1 cellular context compared by ENCODE assay signal in genomic region chr2:235577404-235578330, GRCh38.
TF ChIP-seq lines count a peak whose summit lies in the region.

No MANE protein-coding gene starts in this region.

TF ChIP-seq in HepG2, 621 proteins besides CTCF, POLR2A, EP300 and RAD21 (continued from another document and continues in another):
- TF ChIP-seq FOXP4 (CRISPR knock-in tag; IDR thresholded peaks at IDR 0.05) (peak; percentile 89), ZBTB7B (CRISPR knock-in tag; IDR thresholded peaks at IDR 0.05) (peak; percentile 77; the same call in 1 of the 2 replicates), MYC (CRISPR knock-in tag; IDR thresholded peaks at IDR 0.05; ENCODE audit: borderline replicate concordance) (no peak), TEAD3 (CRISPR knock-in tag; optimal IDR thresholded peaks at IDR 0.05; ENCODE audit: borderline replicate concordance) (peak; percentile 72), EED (CRISPR knock-in tag; IDR thresholded peaks at IDR 0.05) (peak; percentile 61; the same call in 1 of the 2 replicates), MBD4 (IDR thresholded peaks at IDR 0.05; ENCODE audit: borderline replicate concordance, low read length) (no peak), ZFP91 (CRISPR knock-in tag; IDR thresholded peaks at IDR 0.05; ENCODE audit: borderline replicate concordance) (peak; percentile 50; the same call in 1 of the 2 replicates), ZNF230 (CRISPR knock-in tag; IDR thresholded peaks at IDR 0.05) (peak; percentile 85), GPBP1L1 (CRISPR knock-in tag; IDR thresholded peaks at IDR 0.05) (no peak), ZNF770 (CRISPR knock-in tag; IDR thresholded peaks at IDR 0.05) (0 out of 2 replicates have a peak, but pooled peaks have one; percentile 21), SRSF4 (IDR thresholded peaks at IDR 0.05; ENCODE audit: low read depth, low read length, poor library complexity, severe bottlenecking) (no peak), SALL1 (CRISPR knock-in tag; IDR thresholded peaks at IDR 0.05) (peak; percentile 73), ARNTL (CRISPR knock-in tag; IDR thresholded peaks at IDR 0.05) (peak; percentile 38; the same call in 1 of the 2 replicates), NKX3-1 (CRISPR knock-in tag; IDR thresholded peaks at IDR 0.05) (no peak), THAP7 (CRISPR knock-in tag; IDR thresholded peaks at IDR 0.05) (no peak), ADNP (CRISPR knock-in tag; IDR thresholded peaks at IDR 0.05) (no peak), CCAR2 (optimal IDR thresholded peaks at IDR 0.05; ENCODE audit: low read depth, low read length) (no peak), HDAC6 (IDR thresholded peaks at IDR 0.05; ENCODE audit: low read depth, low read length) (no peak), ATF7 (IDR thresholded peaks at IDR 0.05) (peak; percentile 43; the same call in 1 of the 2 replicates), ATF7 (CRISPR knock-in tag; IDR thresholded peaks at IDR 0.05) (peak; percentile 56; the same call in 1 of the 2 replicates), MEIS1 (CRISPR knock-in tag; IDR thresholded peaks at IDR 0.05; ENCODE audit: borderline replicate concordance) (peak; percentile 73; the same call in 1 of the 2 replicates), THRA (CRISPR knock-in tag; IDR thresholded peaks at IDR 0.05; ENCODE audit: borderline replicate concordance) (peak; percentile 40; the same call in 1 of the 2 replicates), POGK (CRISPR knock-in tag; conservative IDR thresholded peaks at IDR 0.05) (no peak), ZNF850 (CRISPR knock-in tag; conservative IDR thresholded peaks at IDR 0.05) (no peak), SP5 (CRISPR knock-in tag; IDR thresholded peaks at IDR 0.05; ENCODE audit: borderline replicate concordance, low read depth) (no peak), HMGXB3 (CRISPR knock-in tag; IDR thresholded peaks at IDR 0.05; ENCODE audit: borderline replicate concordance) (no peak), KDM1A (CRISPR knock-in tag; IDR thresholded peaks at IDR 0.05) (no peak), ZNF709 (CRISPR knock-in tag; IDR thresholded peaks at IDR 0.05) (no peak), HMG20B (CRISPR knock-in tag; conservative IDR thresholded peaks at IDR 0.05) (no peak), IRF2 (CRISPR knock-in tag; IDR thresholded peaks at IDR 0.05) (peak; percentile 50; the same call in 1 of the 2 replicates), ZNF18 (CRISPR knock-in tag; IDR thresholded peaks at IDR 0.05; ENCODE audit: insufficient replicate concordance) (no peak), PTBP1 (IDR thresholded peaks at IDR 0.05; ENCODE audit: low read depth, low read length, poor library complexity, severe bottlenecking) (no peak), ZNF225 (CRISPR knock-in tag; IDR thresholded peaks at IDR 0.05) (0 out of 2 replicates have a peak, but pooled peaks have one; percentile 48), ZNF543 (CRISPR knock-in tag; IDR thresholded peaks at IDR 0.05) (peak; percentile 77; the same call in 1 of the 2 replicates)
